3 cellular contexts compared by ENCODE assay signal in the genomic region with DNA sequence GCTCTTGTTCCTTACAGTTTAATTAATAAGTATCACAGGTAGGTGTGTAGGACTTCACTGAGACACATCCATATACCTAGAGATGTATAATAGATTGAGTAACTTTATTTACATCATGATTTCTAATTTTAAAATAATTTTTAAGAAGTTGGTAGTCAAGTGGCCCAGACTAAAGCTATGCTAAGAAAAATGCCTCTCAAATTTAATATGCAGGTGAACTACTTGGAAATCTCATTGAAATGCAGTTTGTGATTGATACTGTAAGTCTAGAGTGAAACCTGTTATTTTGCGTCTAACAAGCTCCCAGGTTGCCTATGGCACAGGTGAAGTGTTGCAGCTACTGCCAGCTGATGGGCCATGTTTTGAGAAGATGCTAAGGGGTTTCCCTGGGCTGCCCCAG.
TF ChIP-seq lines count a peak whose summit lies in the region.

A gene (plus strand): TSS at position 301 of the 400 bp plus-strand sequence.

TF ChIP-seq in HepG2, 621 proteins besides CTCF, POLR2A, EP300 and RAD21:
- no peak for TF ChIP-seq AKAP8 (CRISPR knock-in tag; IDR thresholded peaks at IDR 0.05)
- TF ChIP-seq, protein P1, sequence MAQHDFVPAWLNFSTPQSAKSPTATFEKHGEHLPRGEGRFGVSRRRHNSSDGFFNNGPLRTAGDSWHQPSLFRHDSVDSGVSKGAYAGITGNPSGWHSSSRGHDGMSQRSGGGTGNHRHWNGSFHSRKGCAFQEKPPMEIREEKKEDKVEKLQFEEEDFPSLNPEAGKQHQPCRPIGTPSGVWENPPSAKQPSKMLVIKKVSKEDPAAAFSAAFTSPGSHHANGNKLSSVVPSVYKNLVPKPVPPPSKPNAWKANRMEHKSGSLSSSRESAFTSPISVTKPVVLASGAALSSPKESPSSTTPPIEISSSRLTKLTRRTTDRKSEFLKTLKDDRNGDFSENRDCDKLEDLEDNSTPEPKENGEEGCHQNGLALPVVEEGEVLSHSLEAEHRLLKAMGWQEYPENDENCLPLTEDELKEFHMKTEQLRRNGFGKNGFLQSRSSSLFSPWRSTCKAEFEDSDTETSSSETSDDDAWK (CRISPR knock-in tag; IDR thresholded peaks at IDR 0.05) = no peak
- TF ChIP-seq ZNF773 (CRISPR knock-in tag; IDR thresholded peaks at IDR 0.05; ENCODE audit: borderline replicate concordance) = no peak
- TF ChIP-seq, protein P2, sequence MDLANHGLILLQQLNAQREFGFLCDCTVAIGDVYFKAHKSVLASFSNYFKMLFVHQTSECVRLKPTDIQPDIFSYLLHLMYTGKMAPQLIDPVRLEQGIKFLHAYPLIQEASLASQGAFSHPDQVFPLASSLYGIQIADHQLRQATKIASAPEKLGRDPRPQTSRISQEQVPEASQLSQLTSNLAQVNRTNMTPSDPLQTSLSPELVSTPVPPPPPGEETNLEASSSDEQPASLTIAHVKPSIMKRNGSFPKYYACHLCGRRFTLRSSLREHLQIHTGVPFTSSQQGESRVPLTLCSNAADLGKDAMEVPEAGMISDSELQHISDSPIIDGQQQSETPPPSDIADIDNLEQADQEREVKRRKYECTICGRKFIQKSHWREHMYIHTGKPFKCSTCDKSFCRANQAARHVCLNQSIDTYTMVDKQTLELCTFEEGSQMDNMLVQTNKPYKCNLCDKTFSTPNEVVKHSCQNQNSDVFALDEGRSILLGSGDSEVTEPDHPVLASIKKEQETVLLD (CRISPR knock-in tag; IDR thresholded peaks at IDR 0.05; ENCODE audit: low read depth) = no peak
- TF ChIP-seq MED1 (CRISPR knock-in tag; IDR thresholded peaks at IDR 0.05) = no peak
- TF ChIP-seq ARID2 (CRISPR knock-in tag; IDR thresholded peaks at IDR 0.05; ENCODE audit: borderline replicate concordance) = no peak

TF ChIP-seq in GM23338, 12 proteins besides CTCF, POLR2A, EP300 and RAD21 (continues in another document):
- TF ChIP-seq, protein P3, sequence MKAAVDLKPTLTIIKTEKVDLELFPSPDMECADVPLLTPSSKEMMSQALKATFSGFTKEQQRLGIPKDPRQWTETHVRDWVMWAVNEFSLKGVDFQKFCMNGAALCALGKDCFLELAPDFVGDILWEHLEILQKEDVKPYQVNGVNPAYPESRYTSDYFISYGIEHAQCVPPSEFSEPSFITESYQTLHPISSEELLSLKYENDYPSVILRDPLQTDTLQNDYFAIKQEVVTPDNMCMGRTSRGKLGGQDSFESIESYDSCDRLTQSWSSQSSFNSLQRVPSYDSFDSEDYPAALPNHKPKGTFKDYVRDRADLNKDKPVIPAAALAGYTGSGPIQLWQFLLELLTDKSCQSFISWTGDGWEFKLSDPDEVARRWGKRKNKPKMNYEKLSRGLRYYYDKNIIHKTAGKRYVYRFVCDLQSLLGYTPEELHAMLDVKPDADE (IDR thresholded peaks at IDR 0.05) = no peak
- TF ChIP-seq JUNB (IDR thresholded peaks at IDR 0.05; ENCODE audit: unreplicated experiment) (no peak), POLR2AphosphoS5 (IDR thresholded peaks at IDR 0.05; ENCODE audit: low read depth) (no peak), ZNF114 (CRISPR knock-in tag; IDR thresholded peaks at IDR 0.05) (no peak), STAT1 (IDR thresholded peaks at IDR 0.05; ENCODE audit: unreplicated experiment) (no peak), ZNF331 (CRISPR knock-in tag; IDR thresholded peaks at IDR 0.05; ENCODE audit: low read depth) (no peak), EZH2phosphoT487 (IDR thresholded peaks at IDR 0.05; ENCODE audit: unreplicated experiment) (no peak)
- TF ChIP-seq, protein P4, sequence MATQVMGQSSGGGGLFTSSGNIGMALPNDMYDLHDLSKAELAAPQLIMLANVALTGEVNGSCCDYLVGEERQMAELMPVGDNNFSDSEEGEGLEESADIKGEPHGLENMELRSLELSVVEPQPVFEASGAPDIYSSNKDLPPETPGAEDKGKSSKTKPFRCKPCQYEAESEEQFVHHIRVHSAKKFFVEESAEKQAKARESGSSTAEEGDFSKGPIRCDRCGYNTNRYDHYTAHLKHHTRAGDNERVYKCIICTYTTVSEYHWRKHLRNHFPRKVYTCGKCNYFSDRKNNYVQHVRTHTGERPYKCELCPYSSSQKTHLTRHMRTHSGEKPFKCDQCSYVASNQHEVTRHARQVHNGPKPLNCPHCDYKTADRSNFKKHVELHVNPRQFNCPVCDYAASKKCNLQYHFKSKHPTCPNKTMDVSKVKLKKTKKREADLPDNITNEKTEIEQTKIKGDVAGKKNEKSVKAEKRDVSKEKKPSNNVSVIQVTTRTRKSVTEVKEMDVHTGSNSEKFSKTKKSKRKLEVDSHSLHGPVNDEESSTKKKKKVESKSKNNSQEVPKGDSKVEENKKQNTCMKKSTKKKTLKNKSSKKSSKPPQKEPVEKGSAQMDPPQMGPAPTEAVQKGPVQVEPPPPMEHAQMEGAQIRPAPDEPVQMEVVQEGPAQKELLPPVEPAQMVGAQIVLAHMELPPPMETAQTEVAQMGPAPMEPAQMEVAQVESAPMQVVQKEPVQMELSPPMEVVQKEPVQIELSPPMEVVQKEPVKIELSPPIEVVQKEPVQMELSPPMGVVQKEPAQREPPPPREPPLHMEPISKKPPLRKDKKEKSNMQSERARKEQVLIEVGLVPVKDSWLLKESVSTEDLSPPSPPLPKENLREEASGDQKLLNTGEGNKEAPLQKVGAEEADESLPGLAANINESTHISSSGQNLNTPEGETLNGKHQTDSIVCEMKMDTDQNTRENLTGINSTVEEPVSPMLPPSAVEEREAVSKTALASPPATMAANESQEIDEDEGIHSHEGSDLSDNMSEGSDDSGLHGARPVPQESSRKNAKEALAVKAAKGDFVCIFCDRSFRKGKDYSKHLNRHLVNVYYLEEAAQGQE (IDR thresholded peaks at IDR 0.05; ENCODE audit: unreplicated experiment) = no peak

TF ChIP-seq in K562, 482 proteins besides CTCF, POLR2A, EP300 and RAD21:
- no peak for TF ChIP-seq ZNF217 (CRISPR knock-in tag; IDR thresholded peaks at IDR 0.05)
- no peak for TF ChIP-seq ZNF75A (CRISPR knock-in tag; IDR thresholded peaks at IDR 0.05)
- no peak for TF ChIP-seq ZNF146 (CRISPR knock-in tag; IDR thresholded peaks at IDR 0.05; ENCODE audit: unreplicated experiment)
- TF ChIP-seq ZSCAN29 (IDR thresholded peaks at IDR 0.05) = no peak
- TF ChIP-seq, protein P5, sequence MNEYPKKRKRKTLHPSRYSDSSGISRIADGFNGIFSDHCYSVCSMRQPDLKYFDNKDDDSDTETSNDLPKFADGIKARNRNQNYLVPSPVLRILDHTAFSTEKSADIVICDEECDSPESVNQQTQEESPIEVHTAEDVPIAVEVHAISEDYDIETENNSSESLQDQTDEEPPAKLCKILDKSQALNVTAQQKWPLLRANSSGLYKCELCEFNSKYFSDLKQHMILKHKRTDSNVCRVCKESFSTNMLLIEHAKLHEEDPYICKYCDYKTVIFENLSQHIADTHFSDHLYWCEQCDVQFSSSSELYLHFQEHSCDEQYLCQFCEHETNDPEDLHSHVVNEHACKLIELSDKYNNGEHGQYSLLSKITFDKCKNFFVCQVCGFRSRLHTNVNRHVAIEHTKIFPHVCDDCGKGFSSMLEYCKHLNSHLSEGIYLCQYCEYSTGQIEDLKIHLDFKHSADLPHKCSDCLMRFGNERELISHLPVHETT (CRISPR knock-in tag; conservative IDR thresholded peaks at IDR 0.05 in 1 of 2, IDR thresholded peaks at IDR 0.05 in 1 of 2) = no peak
- TF ChIP-seq TSC22D4 (tag; IDR thresholded peaks at IDR 0.05) = no peak
